Comparison of ENCODE assay signal across 14 cellular contexts in genomic region chr9:119933191-119933590, GRCh38.
"Had no signal": no experiment of that assay in that cellular context is flagged by ENCODE, and none has a peak within 500 bp of the region (broad histone marks: within the 10 kb centered on the region; RNA-seq: fewer than 3 reads in every experiment).

No MANE protein-coding gene starts in this region.

- ATAC-seq: foreskin keratinocyte, gastroesophageal sphincter, heart left ventricle, left cardiac atrium, left lung, left ventricle myocardium superior, lower lobe of right lung, mucosa of descending colon had no signal

- DNase-seq: dermis blood vessel endothelial cell; dorsolateral prefrontal cortex; effector CD4-positive, alpha-beta T cell; effector memory CD4-positive, alpha-beta T cell; foreskin keratinocyte; heart left ventricle; left cardiac atrium; left lung; left ventricle myocardium superior; lower lobe of right lung; mesenchymal stem cell; mucosa of descending colon had no signal

- H3K4me3 Mint-ChIP-seq: mesothelial cell of epicardium had no signal

- H3K27ac Mint-ChIP-seq: mesothelial cell of epicardium had no signal

- H3K4me1 Mint-ChIP-seq: mesothelial cell of epicardium had no signal
